In genomic region chr3:52685285-52685704, GRCh38 we compare ENCODE assay signal across 1 cellular context.
TF ChIP-seq lines count a peak whose summit lies in the region.

No MANE protein-coding gene starts in this region.

TF ChIP-seq in K562, 482 proteins besides CTCF, POLR2A, EP300 and RAD21 (continues in another document):
- TF ChIP-seq ZNF512 (tag; IDR thresholded peaks at IDR 0.05) (no peak), SIN3A (IDR thresholded peaks at IDR 0.05; ENCODE audit: borderline replicate concordance in 2 of 2, control insufficient read depth in 1 of 2, low read depth in 2 of 2, low read length in 2 of 2) (peak in 1 of 2 experiments; percentile 81; a peak in 1 of 4 replicates), MYNN (IDR thresholded peaks at IDR 0.05) (no peak), MYNN (CRISPR knock-in tag; IDR thresholded peaks at IDR 0.05) (no peak), YY1 (IDR thresholded peaks at IDR 0.05; ENCODE audit: borderline replicate concordance in 1 of 3, control insufficient read depth in 1 of 3, extremely low read depth in 1 of 3, insufficient read depth in 3 of 3, insufficient read length in 1 of 3, insufficient replicate concordance in 2 of 3, low read depth in 1 of 3, low read length in 2 of 3) (peak in 1 of 3 experiments; percentile 32), POLR2H (tag; IDR thresholded peaks at IDR 0.05; ENCODE audit: low read depth) (peak; percentile 58), HMGN3 (IDR thresholded peaks at IDR 0.05; ENCODE audit: borderline replicate concordance, extremely low read depth, insufficient read length, low read depth, low read length) (no peak), NKRF (IDR thresholded peaks at IDR 0.05; ENCODE audit: borderline replicate concordance) (peak; percentile 21; the same call in 1 of the 2 replicates), ZNF431 (CRISPR knock-in tag; IDR thresholded peaks at IDR 0.05) (peak; percentile 45; the same call in 1 of the 2 replicates), PURB (CRISPR knock-in tag; IDR thresholded peaks at IDR 0.05; ENCODE audit: low read depth) (no peak), PHF8 (IDR thresholded peaks at IDR 0.05; ENCODE audit: borderline replicate concordance, low read length) (no peak), NR1H2 (CRISPR knock-in tag; IDR thresholded peaks at IDR 0.05) (no peak), ZNF146 (CRISPR knock-in tag; IDR thresholded peaks at IDR 0.05; ENCODE audit: unreplicated experiment) (no peak), MYBL2 (IDR thresholded peaks at IDR 0.05; ENCODE audit: low read depth) (no peak), MYBL2 (CRISPR knock-in tag; IDR thresholded peaks at IDR 0.05; ENCODE audit: borderline replicate concordance) (no peak), ZNF707 (CRISPR knock-in tag; conservative IDR thresholded peaks at IDR 0.05) (no peak), ZNF740 (CRISPR knock-in tag; IDR thresholded peaks at IDR 0.05) (0 out of 2 replicates have a peak, but pooled peaks have one; percentile 39), ZNF740 (tag; IDR thresholded peaks at IDR 0.05) (no peak), CBX8 (IDR thresholded peaks at IDR 0.05; ENCODE audit: borderline replicate concordance, extremely low read depth, low read depth, low read length, poor library complexity, severe bottlenecking) (no peak), ZBTB2 (IDR thresholded peaks at IDR 0.05) (no peak), BMI1 (IDR thresholded peaks at IDR 0.05; ENCODE audit: low read length) (no peak), BRF2 (IDR thresholded peaks at IDR 0.05; ENCODE audit: borderline replicate concordance, insufficient read depth, insufficient read length) (no peak), MEF2D (tag; conservative IDR thresholded peaks at IDR 0.05; ENCODE audit: low read depth) (no peak), E2F6 (IDR thresholded peaks at IDR 0.05; ENCODE audit: borderline replicate concordance in 1 of 2, extremely low read depth in 1 of 2, insufficient read depth in 1 of 2, insufficient read length in 1 of 2, low read depth in 1 of 2, low read length in 1 of 2, poor library complexity in 1 of 2, severe bottlenecking in 1 of 2) (peak; percentile 58 to 93), L3MBTL2 (IDR thresholded peaks at IDR 0.05) (peak; percentile 23; the same call in 1 of the 2 replicates), ZSCAN29 (IDR thresholded peaks at IDR 0.05) (peak; percentile 82), CBX3 (IDR thresholded peaks at IDR 0.05; ENCODE audit: borderline replicate concordance in 1 of 2, low read length in 2 of 2) (peak in 1 of 2 experiments; percentile 49; a peak in 1 of 3 replicates), TAF9B (IDR thresholded peaks at IDR 0.05; ENCODE audit: partially characterized antibody) (no peak), CEBPG (CRISPR knock-in tag; IDR thresholded peaks at IDR 0.05) (no peak), CEBPG (tag; conservative IDR thresholded peaks at IDR 0.05 in 1 of 2, IDR thresholded peaks at IDR 0.05 in 1 of 2) (no peak), CBX1 (IDR thresholded peaks at IDR 0.05; ENCODE audit: low read depth) (no peak), ZNF124 (CRISPR knock-in tag; IDR thresholded peaks at IDR 0.05) (no peak), GABPA (tag; conservative IDR thresholded peaks at IDR 0.05; ENCODE audit: low read depth) (peak; percentile 77), HDAC2 (IDR thresholded peaks at IDR 0.05) (no peak), ZNF695 (CRISPR knock-in tag; IDR thresholded peaks at IDR 0.05) (no peak), ZNF76 (CRISPR knock-in tag; IDR thresholded peaks at IDR 0.05; ENCODE audit: borderline replicate concordance) (no peak), PHF21A (IDR thresholded peaks at IDR 0.05; ENCODE audit: borderline replicate concordance, low read depth) (no peak), KAT7 (CRISPR knock-in tag; IDR thresholded peaks at IDR 0.05; ENCODE audit: borderline replicate concordance) (0 out of 2 replicates have a peak, but pooled peaks have one; percentile 10), SMAD4 (CRISPR knock-in tag; conservative IDR thresholded peaks at IDR 0.05) (no peak; the same call in 1 of the 2 replicates), ARID4B (CRISPR knock-in tag; IDR thresholded peaks at IDR 0.05) (no peak), COPS2 (conservative IDR thresholded peaks at IDR 0.05) (no peak), HDAC1 (IDR thresholded peaks at IDR 0.05) (0 out of 4 replicates have a peak, but pooled peaks of 1 of the 2 experiments have one; percentile 24), ELK3 (CRISPR knock-in tag; IDR thresholded peaks at IDR 0.05) (no peak), CREM (IDR thresholded peaks at IDR 0.05; ENCODE audit: low read depth) (0 out of 2 replicates have a peak, but pooled peaks have one; percentile 34), RERE (CRISPR knock-in tag; IDR thresholded peaks at IDR 0.05; ENCODE audit: borderline replicate concordance) (no peak)
